8 cellular contexts compared by ENCODE assay signal in the genomic region with DNA sequence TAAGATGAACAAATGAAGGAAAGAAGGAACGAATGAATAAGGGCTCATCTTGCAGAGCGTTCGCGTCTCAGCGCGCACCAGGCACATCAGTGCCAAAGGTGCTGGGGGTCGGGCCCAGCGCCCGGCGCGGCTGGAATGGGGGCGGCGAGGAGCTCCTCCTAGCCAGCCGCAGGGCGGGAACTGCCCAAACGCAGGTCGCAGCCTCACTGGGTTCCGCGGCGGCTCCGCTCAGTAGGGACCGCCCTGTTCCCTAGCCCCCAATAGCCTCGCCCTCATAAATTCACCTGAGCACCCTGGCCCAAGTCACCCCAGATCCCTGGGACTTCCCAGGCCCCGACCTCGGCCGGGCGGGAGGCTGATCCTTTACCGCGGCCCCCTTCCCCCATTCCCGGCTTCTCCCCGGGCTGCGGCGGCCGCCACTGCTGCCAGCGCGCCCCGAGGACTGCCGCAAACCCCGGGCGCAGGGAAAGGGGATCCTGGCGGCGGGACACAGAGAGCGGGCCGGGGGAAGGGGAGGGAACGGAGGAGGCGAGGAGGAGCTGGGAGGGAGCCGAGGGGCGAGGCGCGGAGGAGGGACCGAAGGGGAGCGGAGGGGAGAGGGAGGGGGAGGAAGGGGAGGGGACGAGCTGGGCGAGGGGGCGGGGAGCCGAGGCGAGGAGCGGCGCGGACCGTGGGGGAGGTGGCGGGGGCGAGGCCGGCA.
A peak's percentile ranks its signal among the peaks of the same experiment; 100 is the strongest.
DNase-seq lines count a peak whose midpoint lies in the region; ATAC-seq and TF ChIP-seq lines count a peak whose summit lies in the region.

No MANE protein-coding gene starts in this region.

- peak overlapping the region; percentile 84 for H2AFZ ChIP-seq in neuron (ENCODE audit: low read depth, low read length)

- peak overlapping the region; percentile 40 for H3K4me3 ChIP-seq in neuron (ENCODE audit: low read length)

- no peaks in the 10 kb centered on the region for H3K9me3 ChIP-seq in neuron (ENCODE audit: low read length)

- ATAC-seq in GM21723 (IDR thresholded peaks at IDR 0.05; ENCODE audit: unreplicated experiment) (no peak), HG03045 (IDR thresholded peaks at IDR 0.05; ENCODE audit: unreplicated experiment) (no peak)

- peaks cover 70% of the 10 kb centered on the region for H3K27me3 ChIP-seq in neuron (ENCODE audit: insufficient read depth, low read length)

- peaks cover 5% of the 10 kb centered on the region for H3K4me1 ChIP-seq in neuron (ENCODE audit: insufficient read depth, low read length)

- H3K36me3 ChIP-seq in neuron (ENCODE audit: insufficient read depth, low read length) = no peaks in the 10 kb centered on the region

- TF ChIP-seq CTCF in GM20000 (IDR thresholded peaks at IDR 0.05; ENCODE audit: extremely low read depth, missing control alignments) = no peak

- peak; percentile 44 for DNase-seq in GM20000 (ENCODE audit: low spot score)
- peak; percentile 39 for DNase-seq in NCI-H774 (lab: John Stamatoyannopoulos, UW)
- DNase-seq in ecto neural progenitor cell (ENCODE audit: low spot score) = peak; percentile 88
- no peak for DNase-seq in NCI-H2081 treated with DMSO at 0.1 percent for 48 hours (lab: John Stamatoyannopoulos, UW)
- DNase-seq in NCI-H2107 treated with DMSO at 0.1 percent for 48 hours (lab: John Stamatoyannopoulos, UW; ENCODE audit: unreplicated experiment) = no peak

Comparison
In these comparisons a context has a peak if more than half of its experiments do, and no peak if none do; other contexts are left out.
1. DNase-seq: peak in GM20000 (single experiment), NCI-H774 (single experiment) and ecto neural progenitor cell (single experiment); none in NCI-H2081 treated with DMSO at 0.1 percent for 48 hours (single experiment) and NCI-H2107 treated with DMSO at 0.1 percent for 48 hours (single experiment).